ENCODE assay signal across 17 cellular contexts in genomic region chr2:82985572-82986197, GRCh38.
"Had no signal": no experiment of that assay in that cellular context is flagged by ENCODE, and none has a peak within 500 bp of the region (broad histone marks: within the 10 kb centered on the region; RNA-seq: fewer than 3 reads in every experiment).

No MANE protein-coding gene starts in this region.

- H3K4me1 ChIP-seq: lower lobe of right lung, pancreas, right lobe of liver, tibial nerve had no signal

- H3K36me3 ChIP-seq: lower lobe of right lung, neutrophil, pancreas, right lobe of liver, thoracic aorta, tibial nerve had no signal

- H3K27me3 ChIP-seq: neutrophil, pancreas, right lobe of liver, tibial nerve had no signal

- DNase-seq: cortex of kidney; hypothalamus; immature natural killer cell; islet precursor cell; left ventricle myocardium superior; lower lobe of right lung; natural killer cell; retina; right lobe of liver; small intestine; stimulated activated CD4-positive, alpha-beta T cell treated with anti-CD3 and anti-CD28 coated beads, Interleukin-15, amount 100 ng/mL, for 24 hours; stimulated activated CD4-positive, alpha-beta T cell treated with anti-CD3 and anti-CD28 coated beads, Interleukin-2, amount 100 ng/mL, for 48 hours; stimulated activated naive B cell treated with anti-CD40 and anti-IgM and Interleukin-4, amounts not matched to agents 10 μg/mL and 1 μg/mL and 100 μg/mL, for 72 hours had no signal

- H3K4me3 ChIP-seq: lower lobe of right lung, pancreas, right lobe of liver, thoracic aorta, tibial nerve had no signal

- H3K27ac ChIP-seq: lower lobe of right lung, neutrophil, pancreas, right lobe of liver, thoracic aorta, tibial nerve had no signal

- H3K9me3 ChIP-seq: neutrophil, pancreas had no signal

- ATAC-seq: left ventricle myocardium superior; natural killer cell; pancreas; stimulated activated naive B cell treated with anti-CD40 and anti-IgM and Interleukin-4, amounts not matched to agents 10 μg/mL and 1 μg/mL and 100 μg/mL, for 72 hours had no signal
